In the genomic region with DNA sequence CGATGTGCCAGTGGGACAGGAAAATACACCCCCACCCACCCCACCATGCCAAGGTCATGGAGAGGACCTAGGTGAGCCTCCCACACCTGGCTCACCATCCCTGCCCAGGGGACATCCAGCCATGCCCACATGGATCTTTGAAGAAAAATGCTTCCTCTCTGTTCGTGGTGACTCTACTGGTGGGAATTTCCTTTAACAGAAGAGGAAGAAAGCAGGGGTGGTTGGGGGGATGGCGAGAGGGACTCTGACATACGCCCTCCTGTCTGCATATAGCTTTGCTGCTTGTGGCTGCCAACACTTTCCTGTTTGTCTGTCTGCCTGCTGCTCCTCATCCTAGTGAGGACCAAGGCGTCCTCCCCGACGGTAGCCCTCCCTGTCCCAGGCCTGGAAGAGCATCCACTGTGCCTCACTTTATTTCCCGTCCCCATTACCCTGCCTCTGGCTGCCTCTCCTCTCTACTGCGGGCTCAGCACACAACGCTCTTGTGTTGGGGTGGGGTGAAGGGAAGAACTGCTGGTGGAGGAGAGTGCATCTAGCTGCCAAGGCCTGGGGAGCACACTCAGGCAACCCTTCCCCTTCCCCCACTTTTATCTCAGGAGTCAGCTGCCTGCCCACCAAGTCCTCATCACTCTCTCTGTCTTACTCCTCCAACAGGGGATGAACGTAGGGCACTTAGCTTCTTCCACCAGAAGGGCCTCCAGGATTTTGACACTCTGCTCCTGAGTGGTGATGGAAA, we compare ENCODE assay signal across 16 cellular contexts. TPM values are rescaled to one million over a fixed set of nuclear protein-coding genes. Genes with fewer than 3 reads are reported as not detected.
DNase-seq lines count a peak whose midpoint lies in the region; TF ChIP-seq lines count a peak whose summit lies in the region.
"Had no signal": no experiment of that assay in that cellular context is flagged by ENCODE, and none has a peak within 500 bp of the region (broad histone marks: within the 10 kb centered on the region; RNA-seq: fewer than 3 reads in every experiment).

No MANE protein-coding gene starts in this region.

- no peak for DNase-seq in activated T-cell treated with anti-CD3 and anti-CD28 coated beads, Interleukin-2, amount 50 U/mL, for 24 hours
- DNase-seq in activated T-cell treated with anti-CD3 and anti-CD28 coated beads, Interleukin-2, amount 50 U/mL, for 1 hour: no peak
- DNase-seq in Kasumi-1 (lab: John Stamatoyannopoulos, UW) (peak; percentile 27 to 34), osteoblast (ENCODE audit: insufficient read length, low spot score, missing footprints) (peak; percentile 58), dermis blood vessel endothelial cell (no peak), occipital lobe (lab: John Stamatoyannopoulos, UW) (no peak)
- DNase-seq in activated effector memory CD4-positive, alpha-beta T cell treated with Interleukin-2 at 50 U/mL for 16 hours: no peak
- DNase-seq: DMS53, endodermal cell, gastrocnemius medialis, HCEC 1CT, NCI-H1417, NCI-H446 treated with DMSO at 0.1 percent for 48 hours, T-helper 9 cell, uterus had no signal

- no peak overlapping the region for H3K4me3 ChIP-seq in osteoblast (ENCODE audit: insufficient read depth, low read length)
- H3K4me3 ChIP-seq: gastrocnemius medialis, uterus had no signal

- TF ChIP-seq CTCF in osteoblast (IDR thresholded peaks at IDR 0.05; ENCODE audit: extremely low read depth, low read depth, low read length): no peak

- no peaks in the 10 kb centered on the region for H3K9me3 ChIP-seq in osteoblast (ENCODE audit: low read depth, low read length)
- H3K9me3 ChIP-seq: gastrocnemius medialis, uterus had no signal

- no peaks in the 10 kb centered on the region for H3K9me3 Mint-ChIP-seq in activated T-cell treated with anti-CD3 and anti-CD28 coated beads, Interleukin-2, amount 50 U/mL, for 24 hours
- H3K9me3 Mint-ChIP-seq in activated naive CD8-positive, alpha-beta T cell (ENCODE audit: low read depth): no peaks in the 10 kb centered on the region
- H3K9me3 Mint-ChIP-seq: endodermal cell had no signal

- H3K27me3 Mint-ChIP-seq in activated T-cell treated with anti-CD3 and anti-CD28 coated beads, Interleukin-2, amount 50 U/mL, for 24 hours: no peaks in the 10 kb centered on the region
- H3K27me3 Mint-ChIP-seq in activated naive CD8-positive, alpha-beta T cell: no peaks in the 10 kb centered on the region

- H4K20me1 ChIP-seq in osteoblast (ENCODE audit: insufficient read depth, low read length): no peaks in the 10 kb centered on the region

- H3K27me3 ChIP-seq in osteoblast (ENCODE audit: insufficient read depth, low read length): no peaks in the 10 kb centered on the region
- H3K27me3 ChIP-seq: gastrocnemius medialis, uterus had no signal

- H3K4me1 Mint-ChIP-seq in activated T-cell treated with anti-CD3 and anti-CD28 coated beads, Interleukin-2, amount 50 U/mL, for 24 hours (ENCODE audit: low read depth): peaks cover 94% of the 10 kb centered on the region
- peaks cover 46% of the 10 kb centered on the region for H3K4me1 Mint-ChIP-seq in activated naive CD8-positive, alpha-beta T cell (ENCODE audit: low read depth)

- no peak overlapping the region for H3K4me2 ChIP-seq in osteoblast (ENCODE audit: insufficient read depth, low read length)

- H3K36me3 ChIP-seq in osteoblast (ENCODE audit: insufficient read depth, low read length): no peaks in the 10 kb centered on the region
- H3K36me3 ChIP-seq: gastrocnemius medialis, uterus had no signal

- H2AFZ ChIP-seq in osteoblast (ENCODE audit: low read length): no peak overlapping the region

- peaks cover 53% of the 10 kb centered on the region for H3K36me3 Mint-ChIP-seq in activated T-cell treated with anti-CD3 and anti-CD28 coated beads, Interleukin-2, amount 50 U/mL, for 24 hours (ENCODE audit: low read depth)
- no peaks in the 10 kb centered on the region for H3K36me3 Mint-ChIP-seq in activated naive CD8-positive, alpha-beta T cell

- H3K27ac Mint-ChIP-seq in activated T-cell treated with anti-CD3 and anti-CD28 coated beads, Interleukin-2, amount 50 U/mL, for 24 hours: peak overlapping the region; percentile 73
- H3K27ac Mint-ChIP-seq in activated naive CD8-positive, alpha-beta T cell: peak overlapping the region; percentile 82
- H3K27ac Mint-ChIP-seq: endodermal cell had no signal

- peaks cover 7% of the 10 kb centered on the region for H3K4me1 ChIP-seq in osteoblast (ENCODE audit: insufficient read depth, low read length)
- H3K4me1 ChIP-seq: uterus had no signal

- H3K4me3 Mint-ChIP-seq in activated T-cell treated with anti-CD3 and anti-CD28 coated beads, Interleukin-2, amount 50 U/mL, for 24 hours: peak overlapping the region; percentile 85
- peak overlapping the region; percentile 65 for H3K4me3 Mint-ChIP-seq in activated naive CD8-positive, alpha-beta T cell
- H3K4me3 Mint-ChIP-seq: endodermal cell had no signal

- H3K79me2 ChIP-seq in osteoblast (ENCODE audit: insufficient read depth, low read length): no peaks in the 10 kb centered on the region

- no peak overlapping the region for H3K27ac ChIP-seq in osteoblast (ENCODE audit: low read depth, low read length)
- H3K27ac ChIP-seq: gastrocnemius medialis, uterus had no signal

RNA-seq across cellular contexts. Expression of gene SEMA4A, which starts 2.5 kb away (rescaled TPM):
- total RNA-seq in osteoblast (1.5 and 1.8 TPM in 2 replicates), dermis blood vessel endothelial cell (0.68 and 0.74 TPM in 2 replicates), occipital lobe (13.6 TPM)

RNA-seq across cellular contexts. Expression of gene SLC25A44, which starts 38.0 kb away (rescaled TPM):
- total RNA-seq in osteoblast: 15.0 and 15.2 TPM in 2 replicates
- total RNA-seq in dermis blood vessel endothelial cell: 9.0 and 15.9 TPM in 2 replicates
- 9.7 TPM for total RNA-seq in occipital lobe

RNA-seq across cellular contexts. Expression of gene LMNA, which starts 41.4 kb away (rescaled TPM):
- total RNA-seq in osteoblast: 774 and 854 TPM in 2 replicates
- 502 and 945 TPM in 2 replicates for total RNA-seq in dermis blood vessel endothelial cell
- total RNA-seq in occipital lobe: 18.1 TPM

RNA-seq across cellular contexts. Expression of gene PMF1, which starts 56.9 kb away (rescaled TPM):
- total RNA-seq in osteoblast (31.2 and 34.0 TPM in 2 replicates), dermis blood vessel endothelial cell (64.2 and 66.4 TPM in 2 replicates), occipital lobe (29.2 TPM)

Comparison
In these comparisons a context has a peak if more than half of its experiments do, and no peak if none do; other contexts are left out.
1. DNase-seq: peak in Kasumi-1 (2 of 2) and osteoblast (single experiment); none in activated T-cell treated with anti-CD3 and anti-CD28 coated beads, Interleukin-2, amount 50 U/mL, for 24 hours (single experiment), activated T-cell treated with anti-CD3 and anti-CD28 coated beads, Interleukin-2, amount 50 U/mL, for 1 hour (single experiment), dermis blood vessel endothelial cell (single experiment), activated effector memory CD4-positive, alpha-beta T cell treated with Interleukin-2 at 50 U/mL for 16 hours (single experiment) and occipital lobe (single experiment).
2. RNA of gene LMNA, which starts 41.4 kb away (total RNA-seq): 774 to 854 TPM in osteoblast and 502 to 945 TPM in dermis blood vessel endothelial cell; 18.1 TPM in occipital lobe (single experiment); every median in the first group is over 10 times any median in the second.